ENCODE assay signal across 21 cellular contexts in the genomic region with DNA sequence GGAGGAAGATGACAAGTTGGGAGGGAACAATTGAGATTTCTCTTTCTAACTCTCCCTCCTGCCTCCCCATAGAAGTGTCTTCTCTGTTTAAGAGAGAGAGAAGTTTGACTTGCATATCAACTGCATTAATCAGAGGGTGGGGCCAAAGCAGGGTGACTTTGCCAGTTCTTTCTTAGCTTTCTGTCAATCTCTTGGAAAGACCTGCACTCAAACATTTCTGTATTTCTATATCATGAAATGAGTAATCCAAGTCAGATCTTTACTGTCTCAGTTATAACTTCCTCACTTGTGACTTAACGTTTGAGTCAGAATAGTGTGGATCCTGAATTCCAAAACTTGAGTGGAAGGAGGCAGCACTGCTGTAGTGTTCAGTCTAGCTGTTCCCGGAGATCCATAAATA.
DNase-seq lines count a peak whose midpoint lies in the region; ATAC-seq and TF ChIP-seq lines count a peak whose summit lies in the region.
"Had no signal": no experiment of that assay in that cellular context is flagged by ENCODE, and none has a peak within 500 bp of the region (broad histone marks: within the 10 kb centered on the region; RNA-seq: fewer than 3 reads in every experiment).

No MANE protein-coding gene starts in this region.

- H4K20me1 ChIP-seq in IMR-90 (ENCODE audit: insufficient read depth, low read length), result no peaks in the 10 kb centered on the region

- no peaks in the 10 kb centered on the region for H3K79me1 ChIP-seq in IMR-90 (ENCODE audit: low read depth in 1 of 2, low read length in 2 of 2)

- no peak overlapping the region for H2AFZ ChIP-seq in IMR-90 (replicated peaks; ENCODE audit: low read length, poor library complexity)

- no peak overlapping the region for H2AK9ac ChIP-seq in IMR-90 (replicated peaks; ENCODE audit: low read depth, low read length, poor library complexity)

- dilution Hi-C loops in IMR-90 (cut with HindIII; ENCODE audit: low sequenced_read_pairs, unreplicated experiment), result no loop called here

- intact Hi-C loops in IMR-90 (cut with micrococcal nuclease), result loop anchor here (5.0 kb wide), 1 partner anchor 109 kb away; no protein-coding TSS in a partner anchor

- H3K4me2 ChIP-seq in IMR-90 (ENCODE audit: low read depth, low read length), result peak overlapping the region; percentile 16; the same call in 1 of the 2 replicates

- H3K27me3 ChIP-seq in AG04450 (ENCODE audit: control insufficient read depth, insufficient read depth, low read length), result no peaks in the 10 kb centered on the region
- no peaks in the 10 kb centered on the region for H3K27me3 ChIP-seq in IMR-90 (ENCODE audit: control insufficient read depth, insufficient read depth, low read length)
- H3K27me3 ChIP-seq: adrenal gland, ovary, SJCRH30 had no signal

- H2AK5ac ChIP-seq in IMR-90 (ENCODE audit: low read depth, low read length), result peak overlapping the region; percentile 74; the same call in 1 of the 2 replicates

- H3K23ac ChIP-seq in IMR-90 (ENCODE audit: low read depth, low read length), result 0 out of 2 replicates have a peak overlapping the region, but pooled peaks have one; percentile 0

- POLR2A ChIA-PET in AG04450 (lab: Yijun Ruan, JAX) (interaction anchor here (1.0 kb wide), 1 partner anchor 56 kb away, joined by 3 read pairs; no protein-coding TSS in a partner anchor), IMR-90 (lab: Charles Lee; ENCODE audit: unreplicated experiment) (no interaction called here)

- DNase-seq in AG04450 (ENCODE audit: low read depth, low spot score) (peak; percentile 6), IMR-90 (peak; percentile 78), astrocyte of the hippocampus (ENCODE audit: low read depth, low spot score) (peak; percentile 25), glomerular visceral epithelial cell (ENCODE audit: extremely low spot score) (peak; percentile 7), foreskin melanocyte (no peak), NCI-H526 treated with DMSO at 0.1 percent for 48 hours (lab: John Stamatoyannopoulos, UW) (no peak)
- DNase-seq: activated B cell treated with CpG ODN at 0.5 μM for 24 hours; activated T-cell treated with anti-CD3 and anti-CD28 coated beads, Interleukin-2, amount 50 U/mL, for 1 hour; adrenal gland; AML-193; effector CD4-positive, alpha-beta T cell; H9; hypothalamus; NCI-H146; NCI-H82; ovary; SJCRH30 had no signal

- no peaks in the 10 kb centered on the region for H3K9me3 ChIP-seq in AG04450 (ENCODE audit: control insufficient read depth, insufficient read depth, low read length)
- H3K9me3 ChIP-seq in IMR-90 (ENCODE audit: control insufficient read depth, insufficient read depth, low read length), result no peaks in the 10 kb centered on the region
- H3K9me3 ChIP-seq: adrenal gland, ovary, SJCRH30 had no signal

- no peak for TF ChIP-seq CTCF in AG04450 (IDR thresholded peaks at IDR 0.05; ENCODE audit: low read depth, low read length)
- TF ChIP-seq CTCF in IMR-90 (conservative IDR thresholded peaks at IDR 0.05; ENCODE audit: low read depth, low read length), result no peak

- peak overlapping the region; percentile 16; the same call in 1 of the 2 replicates for H4K91ac ChIP-seq in IMR-90 (ENCODE audit: insufficient read depth, low read depth, low read length)

- no peak for TF ChIP-seq POLR2A in IMR-90 (IDR thresholded peaks at IDR 0.05; ENCODE audit: low read depth, low read length)

- WGBS in IMR-90 (ENCODE audit: extremely low coverage in 2 of 2, insufficient read length in 1 of 2), 2 experiments, result no CpG with 5 or more reads among the region's 2 CpGs

- BruUV-seq in IMR-90 (replicated peaks; lab: Mats Ljungman, UMichigan), result no TSS peak

- peak overlapping the region; percentile 78 for H2BK5ac ChIP-seq in IMR-90 (ENCODE audit: low read depth, low read length, poor library complexity, severe bottlenecking)

- no peak overlapping the region for H3K9ac ChIP-seq in IMR-90 (ENCODE audit: low read depth, low read length)

- no peak for TF ChIP-seq RAD21 in IMR-90 (IDR thresholded peaks at IDR 0.05; ENCODE audit: low read length)

- no peaks in the 10 kb centered on the region for H3K9me1 ChIP-seq in IMR-90 (ENCODE audit: insufficient read depth, low read length)

- H3K27ac ChIP-seq in AG04450 (ENCODE audit: low read depth, low read length) (peak overlapping the region; percentile 25), IMR-90 (ENCODE audit: insufficient read depth, low read length) (no peak overlapping the region)
- H3K27ac ChIP-seq: adrenal gland, ovary, SJCRH30 had no signal

- ATAC-seq in IMR-90 (ENCODE audit: low read depth) (peak; percentile 69), HG03097 (IDR thresholded peaks at IDR 0.05; ENCODE audit: low FRiP score, unreplicated experiment) (no peak)
- ATAC-seq in activated CD4-positive, CD25-positive, alpha-beta regulatory T cell treated with anti-CD3 and anti-CD28 coated beads, Interleukin-2, amount 50 U/mL, for 24 hours, result no peak
- ATAC-seq: HepG2 had no signal

- peak overlapping the region; percentile 19; the same call in 1 of the 2 replicates for H3K4ac ChIP-seq in IMR-90 (ENCODE audit: low read depth, low read length)

- peak overlapping the region; percentile 74; the same call in 1 of the 2 replicates for H4K5ac ChIP-seq in IMR-90 (ENCODE audit: low read depth, low read length)

- peak overlapping the region; percentile 3 to 54; a peak in 2 of 4 replicates for H4K8ac ChIP-seq in IMR-90 (ENCODE audit: low read depth in 2 of 2, low read length in 2 of 2)

- no peak overlapping the region for H3K4me3 ChIP-seq in AG04450 (ENCODE audit: low read depth, low read length)
- H3K4me3 ChIP-seq in IMR-90 (ENCODE audit: insufficient read depth, low read depth, low read length), result no peak overlapping the region
- H3K4me3 ChIP-seq: adrenal gland, lung, ovary, SJCRH30 had no signal

- H3K14ac ChIP-seq in IMR-90 (replicated peaks; ENCODE audit: low read depth, low read length), result peak overlapping the region; percentile 4

- 0 out of 3 replicates have a peak overlapping the region, but pooled peaks have one; percentile 16 for H2BK15ac ChIP-seq in IMR-90 (ENCODE audit: low read depth, low read length)

- in situ Hi-C loops in IMR-90 (cut with MboI; ENCODE audit: low sequenced_read_pairs), result no loop called here

- H3K18ac ChIP-seq in IMR-90 (ENCODE audit: low read depth, low read length), result peak overlapping the region; percentile 83; the same call in 1 of the 2 replicates

- H3K36me3 ChIP-seq in IMR-90 (ENCODE audit: control insufficient read depth, insufficient read depth, low read length), result no peaks in the 10 kb centered on the region
- H3K36me3 ChIP-seq: adrenal gland, ovary, SJCRH30 had no signal

- peak overlapping the region; percentile 53 for H2BK120ac ChIP-seq in IMR-90 (ENCODE audit: low read depth, low read length)

- peak overlapping the region; percentile 13; the same call in 1 of the 2 replicates for H3K56ac ChIP-seq in IMR-90 (ENCODE audit: extremely low read depth, insufficient read depth, low read length)

- CTCF ChIA-PET in AG04450 (lab: Charles Lee) (interaction anchor here (1.5 kb wide), 1 partner anchor 19 kb away, joined by 5 read pairs; no protein-coding TSS in a partner anchor), IMR-90 (lab: Yijun Ruan, JAX) (interaction anchor here (1.0 kb wide), 1 partner anchor 8 kb away, joined by 6 read pairs; no protein-coding TSS in a partner anchor)

- peak overlapping the region; percentile 79 for H2BK20ac ChIP-seq in IMR-90 (ENCODE audit: low read depth, low read length)

- peaks cover 7% of the 10 kb centered on the region; the same call in 1 of the 2 replicates for H3K4me1 ChIP-seq in IMR-90 (ENCODE audit: control insufficient read depth, insufficient read depth, low read length)
- H3K4me1 ChIP-seq: adrenal gland, SJCRH30 had no signal

TF ChIP-seq in IMR-90, 13 proteins besides CTCF, POLR2A, EP300 and RAD21:
- TF ChIP-seq, protein P1, sequence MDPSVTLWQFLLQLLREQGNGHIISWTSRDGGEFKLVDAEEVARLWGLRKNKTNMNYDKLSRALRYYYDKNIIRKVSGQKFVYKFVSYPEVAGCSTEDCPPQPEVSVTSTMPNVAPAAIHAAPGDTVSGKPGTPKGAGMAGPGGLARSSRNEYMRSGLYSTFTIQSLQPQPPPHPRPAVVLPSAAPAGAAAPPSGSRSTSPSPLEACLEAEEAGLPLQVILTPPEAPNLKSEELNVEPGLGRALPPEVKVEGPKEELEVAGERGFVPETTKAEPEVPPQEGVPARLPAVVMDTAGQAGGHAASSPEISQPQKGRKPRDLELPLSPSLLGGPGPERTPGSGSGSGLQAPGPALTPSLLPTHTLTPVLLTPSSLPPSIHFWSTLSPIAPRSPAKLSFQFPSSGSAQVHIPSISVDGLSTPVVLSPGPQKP (IDR thresholded peaks at IDR 0.05; ENCODE audit: borderline replicate concordance, low read depth, low read length), result no peak
- no peak for TF ChIP-seq CHD1 (IDR thresholded peaks at IDR 0.05; ENCODE audit: low read depth, low read length)
- no peak for TF ChIP-seq MAFK (IDR thresholded peaks at IDR 0.05; ENCODE audit: low read depth, low read length)
- TF ChIP-seq RFX5 (IDR thresholded peaks at IDR 0.05; ENCODE audit: low read depth, low read length), result no peak
- TF ChIP-seq MXI1 (IDR thresholded peaks at IDR 0.05; ENCODE audit: borderline replicate concordance, low read depth, low read length), result no peak
- TF ChIP-seq RCOR1 (IDR thresholded peaks at IDR 0.05; ENCODE audit: insufficient replicate concordance, low read length), result no peak
- TF ChIP-seq SMC3 (IDR thresholded peaks at IDR 0.05; ENCODE audit: low read depth, low read length), result no peak
- TF ChIP-seq, protein P2, sequence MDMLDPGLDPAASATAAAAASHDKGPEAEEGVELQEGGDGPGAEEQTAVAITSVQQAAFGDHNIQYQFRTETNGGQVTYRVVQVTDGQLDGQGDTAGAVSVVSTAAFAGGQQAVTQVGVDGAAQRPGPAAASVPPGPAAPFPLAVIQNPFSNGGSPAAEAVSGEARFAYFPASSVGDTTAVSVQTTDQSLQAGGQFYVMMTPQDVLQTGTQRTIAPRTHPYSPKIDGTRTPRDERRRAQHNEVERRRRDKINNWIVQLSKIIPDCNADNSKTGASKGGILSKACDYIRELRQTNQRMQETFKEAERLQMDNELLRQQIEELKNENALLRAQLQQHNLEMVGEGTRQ (IDR thresholded peaks at IDR 0.05; ENCODE audit: low read depth, low read length), result no peak
- TF ChIP-seq NFE2L2 (IDR thresholded peaks at IDR 0.05; ENCODE audit: low read depth, low read length), result no peak
- TF ChIP-seq BHLHE40 (IDR thresholded peaks at IDR 0.05; ENCODE audit: low read depth, low read length), result no peak
- TF ChIP-seq FOS (IDR thresholded peaks at IDR 0.05; ENCODE audit: low read depth, low read length), result no peak
- no peak for TF ChIP-seq MAZ (IDR thresholded peaks at IDR 0.05; ENCODE audit: borderline replicate concordance, low read depth, low read length)
- TF ChIP-seq CEBPB (IDR thresholded peaks at IDR 0.05; ENCODE audit: low read depth, low read length), result no peak

Comparison
In these comparisons a context has a peak if more than half of its experiments do, and no peak if none do; other contexts are left out.
1. DNase-seq: peak in AG04450 (single experiment), IMR-90 (single experiment), astrocyte of the hippocampus (single experiment) and glomerular visceral epithelial cell (single experiment); none in foreskin melanocyte (single experiment) and NCI-H526 treated with DMSO at 0.1 percent for 48 hours (single experiment).